Comparison of ENCODE assay signal across 12 cellular contexts in genomic region chr4:151195801-151196200, GRCh38.
DNase-seq lines count a peak whose midpoint lies in the region; ATAC-seq, FAIRE-seq and TF ChIP-seq lines count a peak whose summit lies in the region.
"Had no signal": no experiment of that assay in that cellular context is flagged by ENCODE, and none has a peak within 500 bp of the region (broad histone marks: within the 10 kb centered on the region; RNA-seq: fewer than 3 reads in every experiment).

No MANE protein-coding gene starts in this region.

- DNase-seq in heart left ventricle = no peak
- no peak for DNase-seq in Right ventricle myocardium inferior (ENCODE audit: missing footprints)
- peak; percentile 72 for DNase-seq in dedifferentiated amniotic fluid mesenchymal stem cell (ENCODE audit: extremely low spot score)
- no peak for DNase-seq in left lung
- no peak for DNase-seq in GM12891 (ENCODE audit: insufficient read length, low spot score)
- no peak for DNase-seq in NCI-H2081 treated with DMSO at 0.1 percent for 48 hours (lab: John Stamatoyannopoulos, UW)
- DNase-seq: activated T-cell treated with anti-CD3 and anti-CD28 coated beads, Interleukin-2, amount 50 U/mL, for 4 hours; effector memory CD4-positive, alpha-beta T cell; NCI-H748 treated with DMSO at 0.1 percent for 48 hours; T1000 had no signal

- ATAC-seq in heart left ventricle = peak in 2 of 4 donors; percentile 10 to 15
- ATAC-seq in Right ventricle myocardium inferior = no peak
- peak; percentile 67 for ATAC-seq in left lung
- ATAC-seq in GM18909 (IDR thresholded peaks at IDR 0.05; ENCODE audit: poor library complexity, unreplicated experiment) = no peak
- ATAC-seq in GM19328 (IDR thresholded peaks at IDR 0.05; ENCODE audit: unreplicated experiment) = no peak
- ATAC-seq: activated T-cell treated with anti-CD3 and anti-CD28 coated beads, Interleukin-2, amount 50 U/mL, for 4 hours had no signal

- H3K4me3 ChIP-seq in heart left ventricle (no peak overlapping the region), left lung (no peak overlapping the region)

- peak overlapping the region in 8 of 12 donors; percentile 5 to 63 (median 46) for H3K27ac ChIP-seq in heart left ventricle
- H3K27ac ChIP-seq in left lung = peak overlapping the region; percentile 34 to 41

- FAIRE-seq in GM12891 (lab: Jason Lieb, UNC) = no peak

- TF ChIP-seq POLR2A in heart left ventricle (IDR thresholded peaks at IDR 0.05) = no peak
- TF ChIP-seq POLR2A in GM12891 (IDR thresholded peaks at IDR 0.05; ENCODE audit: low read depth, low read length) = no peak

- no peaks in the 10 kb centered on the region for H3K36me3 ChIP-seq in heart left ventricle
- H3K36me3 ChIP-seq in left lung = no peaks in the 10 kb centered on the region

- 23 to 36% (median 24%) methylated on average over 5 of the region's 5 CpGs for WGBS in heart left ventricle, 4 donors

- H3K4me1 ChIP-seq in heart left ventricle (peaks cover 0 to 64% (median 41%) of the 10 kb centered on the region in 12 donors), left lung (peaks cover 0 to 16% of the 10 kb centered on the region in 2 donors)

- H3K27me3 ChIP-seq in heart left ventricle = no peaks in the 10 kb centered on the region
- H3K27me3 ChIP-seq in left lung = no peaks in the 10 kb centered on the region

- no peaks in the 10 kb centered on the region for H3K9me3 ChIP-seq in heart left ventricle
- no peaks in the 10 kb centered on the region for H3K9me3 ChIP-seq in left lung

- intact Hi-C loops in heart left ventricle (cut with DNase I) = no loop called here
- intact Hi-C loops in Right ventricle myocardium inferior (cut with DNase I) = no loop called here
- intact Hi-C loops in left lung (cut with DNase I) = no loop called here

- TF ChIP-seq CTCF in heart left ventricle (IDR thresholded peaks at IDR 0.05) = no peak
- no peak for TF ChIP-seq CTCF in left lung (IDR thresholded peaks at IDR 0.05)

TF ChIP-seq in GM12891, 5 proteins besides CTCF, POLR2A, EP300 and RAD21:
- TF ChIP-seq PAX5 (IDR thresholded peaks at IDR 0.05; ENCODE audit: insufficient read depth, low read length, severe bottlenecking) (no peak), TAF1 (IDR thresholded peaks at IDR 0.05; ENCODE audit: low read depth, low read length) (no peak), POU2F2 (IDR thresholded peaks at IDR 0.05; ENCODE audit: low read depth, low read length) (no peak), POLR2AphosphoS5 (IDR thresholded peaks at IDR 0.05; ENCODE audit: low read depth, low read length) (no peak), SPI1 (IDR thresholded peaks at IDR 0.05; ENCODE audit: low read depth, low read length) (no peak)
TF ChIP-seq in GM12891: peak in this region for 0.
